25 cellular contexts compared by ENCODE assay signal in genomic region chr2:179703702-179704101, GRCh38.
DNase-seq lines count a peak whose midpoint lies in the region; ATAC-seq and TF ChIP-seq lines count a peak whose summit lies in the region.
"Had no signal": no experiment of that assay in that cellular context is flagged by ENCODE, and none has a peak within 500 bp of the region (broad histone marks: within the 10 kb centered on the region; RNA-seq: fewer than 3 reads in every experiment).

No MANE protein-coding gene starts in this region.

- TF ChIP-seq CTCF in gastrocnemius medialis (IDR thresholded peaks at IDR 0.05 in 4 of 5, conservative IDR thresholded peaks at IDR 0.05 in 1 of 5), result no peak
- TF ChIP-seq CTCF in omental fat pad (IDR thresholded peaks at IDR 0.05), result no peak

- no peak overlapping the region for H3K4me3 ChIP-seq in gastrocnemius medialis
- H3K4me3 ChIP-seq: GM12878, GM23248, HAP-1, SK-N-MC had no signal

- H3K4me1 ChIP-seq in gastrocnemius medialis, result peaks cover 3 to 6% of the 10 kb centered on the region in 2 donors
- H3K4me1 ChIP-seq: HAP-1 had no signal

- DNase-seq in NCI-H82 (lab: John Stamatoyannopoulos, UW) (peak; percentile 14), NCI-H82 treated with DMSO at 0.1 percent for 48 hours (lab: John Stamatoyannopoulos, UW; ENCODE audit: unreplicated experiment) (no peak), NCI-H1417 (lab: John Stamatoyannopoulos, UW) (peak in 2 of 3 experiments; percentile 19 to 82), NCI-H510A treated with DMSO at 0.1 percent for 48 hours (lab: John Stamatoyannopoulos, UW) (peak; percentile 94), gastrocnemius medialis (no peak), omental fat pad (ENCODE audit: low spot score) (no peak), NCI-H2171 (lab: John Stamatoyannopoulos, UW) (no peak)
- DNase-seq: Calu3; CD8-positive, alpha-beta memory T cell; DND-41; GM23248; IMR-90; NCI-H1436 treated with DMSO at 0.1 percent for 48 hours; NCI-H1930; NCI-H446 treated with DMSO at 0.1 percent for 48 hours; NK-92 treated with Interleukin-12 subunit alpha and Interleukin-12 subunit beta, amount 100 ng/mL, for 24 hours; SHP77 treated with DMSO at 0.1 percent for 48 hours; T-helper 2 cell had no signal

- no peaks in the 10 kb centered on the region for H3K36me3 ChIP-seq in gastrocnemius medialis
- H3K36me3 ChIP-seq: HAP-1 had no signal

- intact Hi-C loops in gastrocnemius medialis (cut with DNase I; ENCODE audit: low total_unique reads), result no loop called here

- TF ChIP-seq POLR2A in gastrocnemius medialis (IDR thresholded peaks at IDR 0.05), result no peak

- H3K27me3 ChIP-seq in gastrocnemius medialis, result no peaks in the 10 kb centered on the region

- ATAC-seq in gastrocnemius medialis (peak; percentile 76 to 86), GM21360 (IDR thresholded peaks at IDR 0.05; ENCODE audit: unreplicated experiment) (no peak), omental fat pad (ENCODE audit: low FRiP score) (no peak)
- ATAC-seq: GM12878 had no signal

- no peaks in the 10 kb centered on the region for H3K9me3 ChIP-seq in gastrocnemius medialis
- H3K9me3 ChIP-seq: HAP-1 had no signal

- in situ Hi-C loops in gastrocnemius medialis (cut with MboI; ENCODE audit: low sequenced_read_pairs in 4 of 4), result no loop called here

- peak overlapping the region in 1 of 4 donors; percentile 14 for H3K27ac ChIP-seq in gastrocnemius medialis
- H3K27ac ChIP-seq: C4-2B, GM23248, KMS-11, RWPE1, SK-N-MC had no signal

Comparison
In these comparisons a context has a peak if more than half of its experiments do, and no peak if none do; other contexts are left out.
1. DNase-seq: peak in NCI-H82 (single experiment), NCI-H1417 (2 of 3) and NCI-H510A treated with DMSO at 0.1 percent for 48 hours (single experiment); none in NCI-H82 treated with DMSO at 0.1 percent for 48 hours (single experiment), gastrocnemius medialis (0 of 2), omental fat pad (single experiment) and NCI-H2171 (single experiment).
2. ATAC-seq: peak in gastrocnemius medialis (2 of 2); none in GM21360 (single experiment) and omental fat pad (single experiment).